ENCODE assay signal across 21 cellular contexts in genomic region chr4:103150677-103151076, GRCh38. TPM values are rescaled to one million over a fixed set of nuclear protein-coding genes. Genes with fewer than 3 reads are reported as not detected.
A peak's percentile ranks its signal among the peaks of the same experiment; 100 is the strongest.
DNase-seq lines count a peak whose midpoint lies in the region; ATAC-seq, FAIRE-seq and TF ChIP-seq lines count a peak whose summit lies in the region.
"Had no signal": no experiment of that assay in that cellular context is flagged by ENCODE, and none has a peak within 500 bp of the region (broad histone marks: within the 10 kb centered on the region; RNA-seq: fewer than 3 reads in every experiment).

No MANE protein-coding gene starts in this region.

- H3K9me2 ChIP-seq in GM23248 (ENCODE audit: insufficient read depth), result 0 out of 2 replicates have a peak, but pooled peaks cover 4% of the 10 kb centered on the region

- BruUV-seq in endothelial cell of umbilical vein (replicated peaks; lab: Mats Ljungman, UMichigan), result no TSS peak

- dilution Hi-C loops in endothelial cell of umbilical vein (cut with MboI; ENCODE audit: extremely low pct_ligation_motif_present, low sequenced_read_pairs), result no loop called here

- H3K79me2 ChIP-seq in GM23248 (ENCODE audit: insufficient read depth) (no peaks in the 10 kb centered on the region), endothelial cell of umbilical vein (ENCODE audit: control insufficient read depth, insufficient read depth, low read length) (peaks cover 3% of the 10 kb centered on the region)

- 9 to 25% methylated on average over 1 of the region's 1 CpG for WGBS in GM23248 (ENCODE audit: low coverage in 1 of 2, low lambda C conversion rate in 2 of 2, missing lambda C conversion rate in 2 of 2), 2 experiments

- H4K20me1 ChIP-seq in GM23248 (ENCODE audit: insufficient read depth), result no peaks in the 10 kb centered on the region
- no peaks in the 10 kb centered on the region for H4K20me1 ChIP-seq in endothelial cell of umbilical vein (replicated peaks; ENCODE audit: control insufficient read depth, extremely low read depth, insufficient read depth, low read length)

- no peak for TF ChIP-seq POLR2A in endothelial cell of umbilical vein (IDR thresholded peaks at IDR 0.05; ENCODE audit: low read depth, low read length)

- FAIRE-seq in endothelial cell of umbilical vein (lab: Jason Lieb, UNC), result no peak
- FAIRE-seq: GM12878, islet of Langerhans, TTC549 had no signal

- no peak for TF ChIP-seq CTCF in endothelial cell of umbilical vein (IDR thresholded peaks at IDR 0.05; ENCODE audit: extremely low read depth in 1 of 2, insufficient read depth in 1 of 2, low read depth in 1 of 2, low read length in 2 of 2)

- H3K4me3 ChIP-seq in GM23248 (no peak overlapping the region), endothelial cell of umbilical vein (replicated peaks in 1 of 3; ENCODE audit: insufficient read depth in 1 of 3, low read depth in 1 of 3, low read length in 3 of 3) (no peak overlapping the region)
- H3K4me3 ChIP-seq: GM12878, right atrium auricular region, SK-N-MC had no signal

- no peak overlapping the region for H2AFZ ChIP-seq in GM23248
- no peak overlapping the region for H2AFZ ChIP-seq in endothelial cell of umbilical vein (ENCODE audit: low read depth, low read length)

- H3K4me1 ChIP-seq in GM23248 (ENCODE audit: insufficient read depth) (peaks cover 16% of the 10 kb centered on the region), endothelial cell of umbilical vein (ENCODE audit: control insufficient read depth, extremely low read depth, insufficient read depth, low read length) (peaks cover 11% of the 10 kb centered on the region)
- H3K4me1 ChIP-seq: right atrium auricular region had no signal

- ATAC-seq in HG03469 (IDR thresholded peaks at IDR 0.05; ENCODE audit: unreplicated experiment), result no peak
- ATAC-seq: GM12878 had no signal

- no peaks in the 10 kb centered on the region for H3K9me1 ChIP-seq in endothelial cell of umbilical vein (replicated peaks; ENCODE audit: control insufficient read depth, extremely low read depth, insufficient read depth, low read length)

- H3K9ac ChIP-seq in GM23248 (no peak overlapping the region), endothelial cell of umbilical vein (replicated peaks; ENCODE audit: extremely low read depth, insufficient read depth, low read length) (no peak overlapping the region)

- DNase-seq in GM23248 (peak; percentile 81), RKO (ENCODE audit: low spot score) (peak; percentile 85), endothelial cell of umbilical vein (ENCODE audit: low read depth, low spot score) (peak; percentile 11), stromal cell of bone marrow (ENCODE audit: low read depth) (peak; percentile 8), HEK293T (ENCODE audit: extremely low spot score) (no peak), SW480 (ENCODE audit: low spot score) (no peak)
- DNase-seq: activated CD4-positive, alpha-beta T cell treated with anti-CD3 and anti-CD28 coated beads, Interleukin-2, amount 50 U/mL, for 48 hours; activated T-cell treated with anti-CD3 and anti-CD28 coated beads, Interleukin-2, amount 50 U/mL, for 24 hours; CD4-positive, alpha-beta T cell; cerebellar nuclear complex; mesendoderm; NCI-H1417; NCI-H345; nephron progenitor cell; stimulated activated CD4-positive, alpha-beta T cell treated with anti-CD3 and anti-CD28 coated beads, Interleukin-2, amount 100 ng/mL, for 24 hours had no signal

- H3F3A ChIP-seq in GM23248 (ENCODE audit: insufficient read depth), result no peaks in the 10 kb centered on the region

- H3K9me3 ChIP-seq in GM23248 (ENCODE audit: low read depth), result no peaks in the 10 kb centered on the region
- no peaks in the 10 kb centered on the region for H3K9me3 ChIP-seq in endothelial cell of umbilical vein (replicated peaks; ENCODE audit: control insufficient read depth, insufficient read depth, low read length)
- H3K9me3 ChIP-seq: right atrium auricular region had no signal

- in situ Hi-C loops in GM23248 (cut with MboI), result no loop called here

- intact Hi-C loops in endothelial cell of umbilical vein (cut with micrococcal nuclease), result no loop called here

- POLR2A ChIA-PET in endothelial cell of umbilical vein (lab: Charles Lee) (no interaction called here), HEK293T (lab: Yijun Ruan, JAX) (no interaction called here)

- H3K27ac ChIP-seq in GM23248, result peak overlapping the region; percentile 23
- H3K27ac ChIP-seq in endothelial cell of umbilical vein (ENCODE audit: insufficient read depth, low read depth, low read length), result peak overlapping the region; percentile 46
- H3K27ac ChIP-seq: right atrium auricular region, SK-N-MC had no signal

- H3K36me3 ChIP-seq in GM23248 (ENCODE audit: low read depth), result 0 out of 2 replicates have a peak, but pooled peaks cover 3% of the 10 kb centered on the region
- peaks cover 0 to 21% of the 10 kb centered on the region in 2 experiments for H3K36me3 ChIP-seq in endothelial cell of umbilical vein (ENCODE audit: control insufficient read depth in 2 of 2, extremely low read depth in 1 of 2, insufficient read depth in 2 of 2, low read length in 2 of 2)
- H3K36me3 ChIP-seq: right atrium auricular region had no signal

- CTCF ChIA-PET in endothelial cell of umbilical vein (lab: Charles Lee), result interaction anchor here (0.8 to 0.9 kb wide), 4 partner anchors 13 to 51 kb away, joined by 3 read pairs; partner anchors contain the start of gene BDH2
- CTCF ChIA-PET in HEK293T (lab: Yijun Ruan, JAX), result no interaction called here

- H3K4me2 ChIP-seq in GM23248 (ENCODE audit: unreplicated experiment) (peak overlapping the region; percentile 25), endothelial cell of umbilical vein (ENCODE audit: insufficient read depth, low read length) (peak overlapping the region; percentile 48)

- H3K27me3 ChIP-seq in GM23248 (replicated peaks; ENCODE audit: insufficient read depth), result no peaks in the 10 kb centered on the region
- H3K27me3 ChIP-seq in endothelial cell of umbilical vein (ENCODE audit: control insufficient read depth in 2 of 2, insufficient read depth in 2 of 2, low read length in 2 of 2), result no peaks in the 10 kb centered on the region
- H3K27me3 ChIP-seq: right atrium auricular region had no signal

TF ChIP-seq in endothelial cell of umbilical vein, 7 proteins besides CTCF, POLR2A, EP300 and RAD21:
- TF ChIP-seq POLR2AphosphoS5 (IDR thresholded peaks at IDR 0.05; ENCODE audit: insufficient read depth, low read depth, low read length) (no peak), FOS (IDR thresholded peaks at IDR 0.05; ENCODE audit: borderline replicate concordance, insufficient read depth, low read length) (peak; percentile 50), JUN (IDR thresholded peaks at IDR 0.05; ENCODE audit: borderline replicate concordance, insufficient read depth, insufficient read length, low read depth) (peak; percentile 32), MYC (IDR thresholded peaks at IDR 0.05; ENCODE audit: low read depth, low read length) (no peak), MAX (IDR thresholded peaks at IDR 0.05; ENCODE audit: insufficient read depth, insufficient read length) (no peak), EZH2 (IDR thresholded peaks at IDR 0.05; ENCODE audit: borderline replicate concordance, low read depth, low read length, severe bottlenecking) (no peak), GATA2 (IDR thresholded peaks at IDR 0.05; ENCODE audit: insufficient read depth, insufficient read length, low read depth, low read length) (peak; percentile 59)

TF ChIP-seq in HEK293T, 16 proteins besides CTCF, POLR2A, EP300 and RAD21 (continues in another document):
- TF ChIP-seq FOXM1 (IDR thresholded peaks at IDR 0.05; ENCODE audit: borderline replicate concordance), result no peak
- TF ChIP-seq BHLHE40 (IDR thresholded peaks at IDR 0.05; ENCODE audit: borderline replicate concordance), result no peak
- no peak for TF ChIP-seq ARNT (IDR thresholded peaks at IDR 0.05)
- TF ChIP-seq CTBP1 (IDR thresholded peaks at IDR 0.05; ENCODE audit: borderline replicate concordance), result no peak
- TF ChIP-seq NFRKB (IDR thresholded peaks at IDR 0.05), result no peak
- TF ChIP-seq ELF4 (IDR thresholded peaks at IDR 0.05), result no peak
- no peak for TF ChIP-seq PKNOX1 (IDR thresholded peaks at IDR 0.05)
- TF ChIP-seq SP1 (IDR thresholded peaks at IDR 0.05), result no peak
- no peak for TF ChIP-seq FOXK2 (IDR thresholded peaks at IDR 0.05)
- TF ChIP-seq FOXA1 (IDR thresholded peaks at IDR 0.05), result no peak
- TF ChIP-seq HDGF (IDR thresholded peaks at IDR 0.05; ENCODE audit: borderline replicate concordance), result no peak

RNA-seq across cellular contexts. Expression of gene CENPE, which starts 47.5 kb away (rescaled TPM):
- 7.7 and 11.0 TPM in 2 replicates for total RNA-seq in GM23248 (2014; rRNA removed; shearing (Covaris generic))
- polyA plus RNA-seq in GM23248 (2016; fragmentation: Nextera tagmentation; extraction: Ambion mirVana) (6.7 and 9.1 TPM in 2 replicates), endothelial cell of umbilical vein (1.3 and 1.7 TPM in 2 replicates)
- total RNA-seq in endothelial cell of umbilical vein, result 45.7 and 50.8 TPM in 2 replicates
- 3.9 and 4.9 TPM in 2 replicates for polyA plus RNA-seq in endothelial cell of umbilical vein (2011; cell fraction: cytosol; rRNA removed)
- polyA plus RNA-seq in endothelial cell of umbilical vein (2011; cell fraction: nucleus; rRNA removed), result 9.9 and 23.6 TPM in 2 replicates
- 14.2 and 27.7 TPM in 2 replicates for polyA plus RNA-seq in endothelial cell of umbilical vein (2012)
- 8.3 and 8.7 TPM in 2 replicates for polyA minus RNA-seq in endothelial cell of umbilical vein
- polyA minus RNA-seq in endothelial cell of umbilical vein (2011; cell fraction: cytosol; rRNA and poly(A)+ RNA removed), result 9.1 TPM
- polyA minus RNA-seq in endothelial cell of umbilical vein (2011; cell fraction: nucleus; rRNA and poly(A)+ RNA removed), result 23.5 and 43.5 TPM in 2 replicates

RNA-seq across cellular contexts. Expression of gene BDH2, which starts 51.0 kb away (rescaled TPM):
- total RNA-seq in GM23248 (2014; rRNA removed; shearing (Covaris generic)), result 57.9 and 63.0 TPM in 2 replicates
- polyA plus RNA-seq in GM23248 (2016; fragmentation: Nextera tagmentation; extraction: Ambion mirVana) (64.9 and 71.1 TPM in 2 replicates), endothelial cell of umbilical vein (37.3 and 40.9 TPM in 2 replicates)
- total RNA-seq in endothelial cell of umbilical vein, result 29.4 and 36.4 TPM in 2 replicates
- 39.3 and 50.8 TPM in 2 replicates for polyA plus RNA-seq in endothelial cell of umbilical vein (2011; cell fraction: cytosol; rRNA removed)
- 213 and 249 TPM in 2 replicates for polyA plus RNA-seq in endothelial cell of umbilical vein (2011; cell fraction: nucleus; rRNA removed)
- polyA plus RNA-seq in endothelial cell of umbilical vein (2012), result 56.9 and 58.0 TPM in 2 replicates
- 29.6 and 34.4 TPM in 2 replicates for polyA minus RNA-seq in endothelial cell of umbilical vein
- 3.3 TPM for polyA minus RNA-seq in endothelial cell of umbilical vein (2011; cell fraction: cytosol; rRNA and poly(A)+ RNA removed)
- 31.7 and 33.3 TPM in 2 replicates for polyA minus RNA-seq in endothelial cell of umbilical vein (2011; cell fraction: nucleus; rRNA and poly(A)+ RNA removed)

Comparison
In these comparisons a context has a peak if more than half of its experiments do, and no peak if none do; other contexts are left out.
1. DNase-seq: peak in GM23248 (single experiment), RKO (single experiment), endothelial cell of umbilical vein (single experiment) and stromal cell of bone marrow (single experiment); none in HEK293T (single experiment) and SW480 (single experiment).